Comparison of ENCODE assay signal across 8 cellular contexts in the genomic region with DNA sequence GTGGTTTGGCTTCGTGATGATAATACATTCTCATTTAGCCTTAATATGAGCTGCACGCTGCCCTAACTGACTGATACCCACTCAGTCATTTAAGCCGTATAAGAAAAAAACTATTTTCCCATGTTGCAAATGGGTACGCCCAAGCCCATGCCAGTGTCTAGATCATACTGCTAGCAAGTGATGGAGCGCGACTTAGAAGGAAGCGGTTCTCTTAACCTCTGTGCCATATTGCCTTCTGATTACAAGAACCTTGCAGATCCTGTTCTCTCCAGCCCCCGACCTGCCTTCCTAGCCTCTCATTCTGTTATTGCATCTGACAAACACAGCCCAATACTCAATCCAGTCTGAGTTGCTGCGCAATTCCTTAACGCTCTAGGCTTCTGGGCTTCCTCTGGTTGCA. TPM values are rescaled to one million over a fixed set of nuclear protein-coding genes. Genes with fewer than 3 reads are reported as not detected.
DNase-seq lines count a peak whose midpoint lies in the region; ATAC-seq and TF ChIP-seq lines count a peak whose summit lies in the region.

No MANE protein-coding gene starts in this region.

- no peaks in the 10 kb centered on the region for H3K9me3 ChIP-seq in mononuclear cell (ENCODE audit: low read depth, low read length)

- H3K4me3 ChIP-seq in NB4 (ENCODE audit: low read depth, low read length) (peak overlapping the region; percentile 94), choroid plexus epithelial cell (ENCODE audit: low read depth, low read length) (peak overlapping the region; percentile 98), mononuclear cell (ENCODE audit: low read length) (peak overlapping the region; percentile 79)

- DNase-seq in NCI-H82 (lab: John Stamatoyannopoulos, UW) (peak; percentile 46), NCI-H82 treated with DMSO at 0.1 percent for 48 hours (lab: John Stamatoyannopoulos, UW; ENCODE audit: unreplicated experiment) (no peak), NB4 (ENCODE audit: low read depth) (peak; percentile 31), choroid plexus epithelial cell (ENCODE audit: low read depth) (no peak), NCI-H1417 (lab: John Stamatoyannopoulos, UW) (no peak)
- no peak for DNase-seq in central memory CD4-positive, alpha-beta T cell

- TF ChIP-seq CTCF in NB4 (IDR thresholded peaks at IDR 0.05; ENCODE audit: low read depth, low read length) (no peak), choroid plexus epithelial cell (conservative IDR thresholded peaks at IDR 0.05; ENCODE audit: low read depth, low read length) (no peak)

- peaks cover 28% of the 10 kb centered on the region for H3K4me1 ChIP-seq in mononuclear cell (ENCODE audit: insufficient read depth, low read length)

- no peak for ATAC-seq in GM19397 (IDR thresholded peaks at IDR 0.05; ENCODE audit: unreplicated experiment)

- TF ChIP-seq POLR2A in NB4 (IDR thresholded peaks at IDR 0.05; ENCODE audit: extremely low read depth, insufficient read length) = no peak

- no peaks in the 10 kb centered on the region for H3K27me3 ChIP-seq in mononuclear cell (ENCODE audit: insufficient read depth, low read length)

RNA-seq across cellular contexts. Expression of gene GPALPP1, which starts 0.6 kb away (rescaled TPM):
- total RNA-seq in mononuclear cell = 22.4 TPM

RNA-seq across cellular contexts. Expression of gene NUFIP1, which starts 0.7 kb away (rescaled TPM):
- total RNA-seq in mononuclear cell = 2.9 TPM

Comparison
In these comparisons a context has a peak if more than half of its experiments do, and no peak if none do; other contexts are left out.
1. DNase-seq: peak in NCI-H82 (single experiment) and NB4 (single experiment); none in NCI-H82 treated with DMSO at 0.1 percent for 48 hours (single experiment), choroid plexus epithelial cell (single experiment), NCI-H1417 (0 of 3) and central memory CD4-positive, alpha-beta T cell (single experiment).
2. Peak in every context shown above with its lines, with median percentiles within 50 percentile points of each other: H3K4me3 ChIP-seq.